In genomic region chr15:40197434-40197833, GRCh38 we compare ENCODE assay signal across 1 cellular context.
TF ChIP-seq lines count a peak whose summit lies in the region.

No MANE protein-coding gene starts in this region.

TF ChIP-seq in K562, 482 proteins besides CTCF, POLR2A, EP300 and RAD21:
- TF ChIP-seq DDX20 (tag; IDR thresholded peaks at IDR 0.05; ENCODE audit: low read depth): no peak
- no peak for TF ChIP-seq CREBBP (IDR thresholded peaks at IDR 0.05; ENCODE audit: low read depth, low read length)
- TF ChIP-seq CBFA2T3 (IDR thresholded peaks at IDR 0.05): no peak
- no peak for TF ChIP-seq SNRNP70 (optimal IDR thresholded peaks at IDR 0.05; ENCODE audit: low read depth, low read length)
- TF ChIP-seq ZNF766 (CRISPR knock-in tag; conservative IDR thresholded peaks at IDR 0.05): no peak
